In the genomic region with DNA sequence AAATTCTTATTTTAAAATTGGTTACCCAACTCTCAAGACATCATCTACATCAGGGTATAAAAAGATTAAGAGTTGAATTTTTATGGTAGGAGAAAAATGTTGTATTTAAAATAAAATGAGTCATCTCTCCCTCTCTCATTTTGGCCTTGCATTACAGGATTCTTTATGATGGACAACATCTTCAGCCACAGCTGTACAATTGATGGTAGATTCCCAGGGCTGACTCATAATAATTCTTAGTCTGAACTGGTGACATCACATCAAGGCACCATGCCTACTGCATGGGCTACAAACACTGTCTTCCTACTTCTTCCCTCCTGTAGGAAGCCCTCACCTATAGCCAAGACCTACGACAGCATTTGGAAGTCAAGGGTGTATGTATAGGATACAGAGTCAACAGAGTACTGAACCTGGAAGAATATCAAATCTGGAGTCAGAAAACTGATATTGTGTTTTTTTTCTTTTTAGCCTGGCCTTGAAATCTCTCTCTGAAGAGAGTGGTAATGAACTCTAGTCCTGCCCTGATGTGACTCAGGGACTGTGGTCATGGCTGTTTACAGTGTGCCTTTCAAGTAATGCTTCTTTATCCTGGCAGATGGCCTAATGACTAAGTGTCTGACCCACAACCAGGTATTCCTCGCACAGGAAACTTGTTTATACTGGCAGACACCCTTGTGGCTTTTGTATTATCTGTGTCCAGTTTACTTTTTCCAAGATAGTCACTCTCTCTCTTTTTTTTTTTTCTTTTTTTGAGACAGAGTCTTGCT, we compare ENCODE assay signal across 2 cellular contexts.
TF ChIP-seq lines count a peak whose summit lies in the region.

No MANE protein-coding gene starts in this region.

TF ChIP-seq in SK-N-SH, 30 proteins besides CTCF, POLR2A, EP300 and RAD21 (continued from another document):
- TF ChIP-seq, protein P1, sequence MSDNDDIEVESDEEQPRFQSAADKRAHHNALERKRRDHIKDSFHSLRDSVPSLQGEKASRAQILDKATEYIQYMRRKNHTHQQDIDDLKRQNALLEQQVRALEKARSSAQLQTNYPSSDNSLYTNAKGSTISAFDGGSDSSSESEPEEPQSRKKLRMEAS (IDR thresholded peaks at IDR 0.05; ENCODE audit: low read depth): no peak
- TF ChIP-seq RXRA (IDR thresholded peaks at IDR 0.05; ENCODE audit: borderline replicate concordance, low read depth) (no peak), FOSL2 (IDR thresholded peaks at IDR 0.05; ENCODE audit: borderline replicate concordance, low read depth) (no peak), SMC3 (IDR thresholded peaks at IDR 0.05; ENCODE audit: low read depth, low read length) (no peak), MEF2A (IDR thresholded peaks at IDR 0.05; ENCODE audit: borderline replicate concordance, low read depth) (no peak), JUND (IDR thresholded peaks at IDR 0.05) (no peak)
- TF ChIP-seq, protein P2, sequence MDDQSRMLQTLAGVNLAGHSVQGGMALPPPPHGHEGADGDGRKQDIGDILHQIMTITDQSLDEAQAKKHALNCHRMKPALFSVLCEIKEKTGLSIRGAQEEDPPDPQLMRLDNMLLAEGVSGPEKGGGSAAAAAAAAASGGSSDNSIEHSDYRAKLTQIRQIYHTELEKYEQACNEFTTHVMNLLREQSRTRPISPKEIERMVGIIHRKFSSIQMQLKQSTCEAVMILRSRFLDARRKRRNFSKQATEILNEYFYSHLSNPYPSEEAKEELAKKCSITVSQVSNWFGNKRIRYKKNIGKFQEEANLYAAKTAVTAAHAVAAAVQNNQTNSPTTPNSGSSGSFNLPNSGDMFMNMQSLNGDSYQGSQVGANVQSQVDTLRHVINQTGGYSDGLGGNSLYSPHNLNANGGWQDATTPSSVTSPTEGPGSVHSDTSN (IDR thresholded peaks at IDR 0.05): no peak
TF ChIP-seq in SK-N-SH: peak in this region for 1.

TF ChIP-seq in SK-N-SH treated with all-trans-retinoic acid at 6 μM for 48 hours, 23 proteins besides CTCF, POLR2A, EP300 and RAD21:
- TF ChIP-seq, protein P3, sequence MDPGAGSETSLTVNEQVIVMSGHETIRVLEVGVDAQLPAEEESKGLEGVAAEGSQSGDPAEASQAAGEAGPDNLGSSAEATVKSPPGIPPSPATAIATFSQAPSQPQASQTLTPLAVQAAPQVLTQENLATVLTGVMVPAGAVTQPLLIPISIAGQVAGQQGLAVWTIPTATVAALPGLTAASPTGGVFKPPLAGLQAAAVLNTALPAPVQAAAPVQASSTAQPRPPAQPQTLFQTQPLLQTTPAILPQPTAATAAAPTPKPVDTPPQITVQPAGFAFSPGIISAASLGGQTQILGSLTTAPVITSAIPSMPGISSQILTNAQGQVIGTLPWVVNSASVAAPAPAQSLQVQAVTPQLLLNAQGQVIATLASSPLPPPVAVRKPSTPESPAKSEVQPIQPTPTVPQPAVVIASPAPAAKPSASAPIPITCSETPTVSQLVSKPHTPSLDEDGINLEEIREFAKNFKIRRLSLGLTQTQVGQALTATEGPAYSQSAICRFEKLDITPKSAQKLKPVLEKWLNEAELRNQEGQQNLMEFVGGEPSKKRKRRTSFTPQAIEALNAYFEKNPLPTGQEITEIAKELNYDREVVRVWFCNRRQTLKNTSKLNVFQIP (CRISPR knock-in tag; IDR thresholded peaks at IDR 0.05; ENCODE audit: borderline replicate concordance, low read depth): no peak
- no peak for TF ChIP-seq ESRRG (CRISPR knock-in tag; IDR thresholded peaks at IDR 0.05)
- TF ChIP-seq, protein P4, sequence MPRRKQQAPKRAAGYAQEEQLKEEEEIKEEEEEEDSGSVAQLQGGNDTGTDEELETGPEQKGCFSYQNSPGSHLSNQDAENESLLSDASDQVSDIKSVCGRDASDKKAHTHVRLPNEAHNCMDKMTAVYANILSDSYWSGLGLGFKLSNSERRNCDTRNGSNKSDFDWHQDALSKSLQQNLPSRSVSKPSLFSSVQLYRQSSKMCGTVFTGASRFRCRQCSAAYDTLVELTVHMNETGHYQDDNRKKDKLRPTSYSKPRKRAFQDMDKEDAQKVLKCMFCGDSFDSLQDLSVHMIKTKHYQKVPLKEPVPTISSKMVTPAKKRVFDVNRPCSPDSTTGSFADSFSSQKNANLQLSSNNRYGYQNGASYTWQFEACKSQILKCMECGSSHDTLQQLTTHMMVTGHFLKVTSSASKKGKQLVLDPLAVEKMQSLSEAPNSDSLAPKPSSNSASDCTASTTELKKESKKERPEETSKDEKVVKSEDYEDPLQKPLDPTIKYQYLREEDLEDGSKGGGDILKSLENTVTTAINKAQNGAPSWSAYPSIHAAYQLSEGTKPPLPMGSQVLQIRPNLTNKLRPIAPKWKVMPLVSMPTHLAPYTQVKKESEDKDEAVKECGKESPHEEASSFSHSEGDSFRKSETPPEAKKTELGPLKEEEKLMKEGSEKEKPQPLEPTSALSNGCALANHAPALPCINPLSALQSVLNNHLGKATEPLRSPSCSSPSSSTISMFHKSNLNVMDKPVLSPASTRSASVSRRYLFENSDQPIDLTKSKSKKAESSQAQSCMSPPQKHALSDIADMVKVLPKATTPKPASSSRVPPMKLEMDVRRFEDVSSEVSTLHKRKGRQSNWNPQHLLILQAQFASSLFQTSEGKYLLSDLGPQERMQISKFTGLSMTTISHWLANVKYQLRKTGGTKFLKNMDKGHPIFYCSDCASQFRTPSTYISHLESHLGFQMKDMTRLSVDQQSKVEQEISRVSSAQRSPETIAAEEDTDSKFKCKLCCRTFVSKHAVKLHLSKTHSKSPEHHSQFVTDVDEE (CRISPR knock-in tag; IDR thresholded peaks at IDR 0.05): no peak
- TF ChIP-seq TOX (CRISPR knock-in tag; IDR thresholded peaks at IDR 0.05; ENCODE audit: borderline replicate concordance): no peak
- TF ChIP-seq ISL1 (CRISPR knock-in tag; IDR thresholded peaks at IDR 0.05): no peak
